10 cellular contexts compared by ENCODE assay signal in genomic region chrX:69028006-69028760, GRCh38.
A peak's percentile ranks its signal among the peaks of the same experiment; 100 is the strongest.
DNase-seq lines count a peak whose midpoint lies in the region; ATAC-seq, FAIRE-seq and TF ChIP-seq lines count a peak whose summit lies in the region.
"Had no signal": no experiment of that assay in that cellular context is flagged by ENCODE, and none has a peak within 500 bp of the region (broad histone marks: within the 10 kb centered on the region; RNA-seq: fewer than 3 reads in every experiment).

No MANE protein-coding gene starts in this region.

- no peak for TF ChIP-seq POLR2A in NB4 (IDR thresholded peaks at IDR 0.05; ENCODE audit: extremely low read depth, insufficient read length)

- no peaks in the 10 kb centered on the region for H3K36me3 Mint-ChIP-seq in nephron progenitor cell (ENCODE audit: low read depth)

- DNase-seq in NB4 (ENCODE audit: low read depth) (peak; percentile 49), nephron progenitor cell (no peak), NCI-H774 (lab: John Stamatoyannopoulos, UW) (no peak), DMS 273 (lab: John Stamatoyannopoulos, UW; ENCODE audit: unreplicated experiment) (no peak), urothelium cell line (ENCODE audit: low spot score) (no peak)
- DNase-seq in activated CD4-positive, alpha-beta T cell treated with anti-CD3 and anti-CD28 coated beads for 1 hour: no peak
- DNase-seq: lower lobe of right lung had no signal

- peaks cover 62% of the 10 kb centered on the region for H3K4me1 Mint-ChIP-seq in nephron progenitor cell

- peaks cover 9% of the 10 kb centered on the region for H3K27me3 Mint-ChIP-seq in nephron progenitor cell (ENCODE audit: low read depth, poor library complexity)

- H3K4me3 ChIP-seq in NB4 (ENCODE audit: low read depth, low read length): no peak overlapping the region
- H3K4me3 ChIP-seq: lower lobe of right lung, SJSA1 had no signal

- FAIRE-seq in urothelium cell line (lab: Jason Lieb, UNC): no peak

- ATAC-seq in GM18909 (IDR thresholded peaks at IDR 0.05; ENCODE audit: poor library complexity, unreplicated experiment): peak; percentile 89
- ATAC-seq in HG02678 (IDR thresholded peaks at IDR 0.05; ENCODE audit: unreplicated experiment): peak; percentile 86

- H3K4me3 Mint-ChIP-seq in nephron progenitor cell: no peak overlapping the region

- no peak for TF ChIP-seq CTCF in NB4 (IDR thresholded peaks at IDR 0.05; ENCODE audit: low read depth, low read length)
- no peak for TF ChIP-seq CTCF in nephron progenitor cell (IDR thresholded peaks at IDR 0.05)

- H3K9me3 Mint-ChIP-seq in nephron progenitor cell: peaks cover 20% of the 10 kb centered on the region

- H3K27ac Mint-ChIP-seq in nephron progenitor cell: peak overlapping the region; percentile 66
